ENCODE assay signal across 19 cellular contexts in genomic region chr1:171343727-171344472, GRCh38. TPM values are rescaled to one million over a fixed set of nuclear protein-coding genes. Genes with fewer than 3 reads are reported as not detected.
DNase-seq lines count a peak whose midpoint lies in the region; ATAC-seq, FAIRE-seq and TF ChIP-seq lines count a peak whose summit lies in the region.
"Had no signal": no experiment of that assay in that cellular context is flagged by ENCODE, and none has a peak within 500 bp of the region (broad histone marks: within the 10 kb centered on the region; RNA-seq: fewer than 3 reads in every experiment).

No MANE protein-coding gene starts in this region.

- H3K9me2 ChIP-seq in MM.1S (replicated peaks; ENCODE audit: insufficient read depth, low read length), result no peaks in the 10 kb centered on the region

- no peaks in the 10 kb centered on the region for H3K27me3 ChIP-seq in MG63
- H3K27me3 ChIP-seq in prostate gland (replicated peaks; ENCODE audit: insufficient read depth), result no peaks in the 10 kb centered on the region
- H3K27me3 ChIP-seq in MM.1S (replicated peaks; ENCODE audit: insufficient read depth, low read length), result no peaks in the 10 kb centered on the region
- H3K27me3 ChIP-seq: esophagus squamous epithelium, sigmoid colon had no signal

- no peaks in the 10 kb centered on the region for H3K27me3 Mint-ChIP-seq in activated T-cell treated with anti-CD3 and anti-CD28 coated beads, Interleukin-2, amount 50 U/mL, for 4 hours (ENCODE audit: low read depth)
- H3K27me3 Mint-ChIP-seq: activated naive CD8-positive, alpha-beta T cell treated with anti-CD3 and anti-CD28 coated beads, Interleukin-2, amount 50 U/mL, for 24 hours; naive thymus-derived CD4-positive, alpha-beta T cell had no signal

- no peak for TF ChIP-seq CTCF in prostate gland (IDR thresholded peaks at IDR 0.05)
- no peak for TF ChIP-seq CTCF in MM.1S (IDR thresholded peaks at IDR 0.05; ENCODE audit: low read length)

- H3K27ac ChIP-seq in prostate gland (no peak overlapping the region), MM.1S (ENCODE audit: low read length) (no peak overlapping the region)
- H3K27ac ChIP-seq: esophagus squamous epithelium, sigmoid colon had no signal

- WGBS in prostate gland, result 39% methylated on average over 5 of the region's 5 CpGs

- no peak overlapping the region for H3K4me3 ChIP-seq in MG63
- no peak overlapping the region for H3K4me3 ChIP-seq in prostate gland
- no peak overlapping the region for H3K4me3 ChIP-seq in MM.1S (ENCODE audit: low read length)
- H3K4me3 ChIP-seq: coronary artery, esophagus squamous epithelium, K562, sigmoid colon had no signal

- FAIRE-seq in islet of Langerhans (lab: Jason Lieb, UNC), result peak; percentile 33
- FAIRE-seq: K562 had no signal

- no peak overlapping the region for H2AFZ ChIP-seq in MM.1S (ENCODE audit: low read length)

- H3K4me1 ChIP-seq in prostate gland (replicated peaks), result peaks cover 6% of the 10 kb centered on the region
- H3K4me1 ChIP-seq in MM.1S (ENCODE audit: low read length), result no peaks in the 10 kb centered on the region
- H3K4me1 ChIP-seq: sigmoid colon had no signal

- no peaks in the 10 kb centered on the region for H4K20me1 ChIP-seq in MM.1S (ENCODE audit: insufficient read depth, low read length)

- no peaks in the 10 kb centered on the region for H3K36me3 ChIP-seq in MG63
- no peaks in the 10 kb centered on the region for H3K36me3 ChIP-seq in prostate gland
- no peaks in the 10 kb centered on the region for H3K36me3 ChIP-seq in MM.1S (replicated peaks; ENCODE audit: insufficient read depth, low read length)
- H3K36me3 ChIP-seq: esophagus squamous epithelium, sigmoid colon had no signal

- peaks cover 13% of the 10 kb centered on the region for H3K36me3 Mint-ChIP-seq in activated T-cell treated with anti-CD3 and anti-CD28 coated beads, Interleukin-2, amount 50 U/mL, for 4 hours (ENCODE audit: insufficient read depth)

- intact Hi-C loops in prostate gland (cut with DNase I) (no loop called here), posterior cingulate gyrus (cut with DNase I) (no loop called here)

- H3K9ac ChIP-seq in MM.1S (ENCODE audit: low read length), result no peak overlapping the region

- no peak for TF ChIP-seq POLR2A in prostate gland (IDR thresholded peaks at IDR 0.05)

- no peak overlapping the region for H3K4me3 Mint-ChIP-seq in activated T-cell treated with anti-CD3 and anti-CD28 coated beads, Interleukin-2, amount 50 U/mL, for 4 hours
- H3K4me3 Mint-ChIP-seq: activated naive CD8-positive, alpha-beta T cell treated with anti-CD3 and anti-CD28 coated beads, Interleukin-2, amount 50 U/mL, for 24 hours; CD8-positive, alpha-beta T cell; endodermal cell; naive thymus-derived CD4-positive, alpha-beta T cell had no signal

- peaks cover 9% of the 10 kb centered on the region for H3K9me3 Mint-ChIP-seq in activated T-cell treated with anti-CD3 and anti-CD28 coated beads, Interleukin-2, amount 50 U/mL, for 4 hours

- no peaks in the 10 kb centered on the region for H3K4me1 Mint-ChIP-seq in activated T-cell treated with anti-CD3 and anti-CD28 coated beads, Interleukin-2, amount 50 U/mL, for 4 hours (ENCODE audit: low read depth)
- H3K4me1 Mint-ChIP-seq: activated naive CD8-positive, alpha-beta T cell treated with anti-CD3 and anti-CD28 coated beads, Interleukin-2, amount 50 U/mL, for 24 hours; endodermal cell; naive thymus-derived CD4-positive, alpha-beta T cell had no signal

- no peaks in the 10 kb centered on the region for H3F3A ChIP-seq in MM.1S (ENCODE audit: insufficient read depth, low read length)

- peaks cover 11% of the 10 kb centered on the region for H3K9me3 ChIP-seq in MG63
- no peaks in the 10 kb centered on the region for H3K9me3 ChIP-seq in prostate gland
- H3K9me3 ChIP-seq in MM.1S (replicated peaks; ENCODE audit: insufficient read depth, low read length), result no peaks in the 10 kb centered on the region
- H3K9me3 ChIP-seq: esophagus squamous epithelium, sigmoid colon had no signal

- no peak for ATAC-seq in activated T-cell treated with anti-CD3 and anti-CD28 coated beads, Interleukin-2, amount 50 U/mL, for 4 hours
- ATAC-seq: activated naive CD8-positive, alpha-beta T cell treated with anti-CD3 and anti-CD28 coated beads, Interleukin-2, amount 50 U/mL, for 24 hours; CD8-positive, alpha-beta T cell; K562; naive thymus-derived CD4-positive, alpha-beta T cell had no signal

- peak; percentile 40 for DNase-seq in MG63
- peak; percentile 38 for DNase-seq in NCI-H774 (lab: John Stamatoyannopoulos, UW)
- peak; percentile 82 for DNase-seq in prostate gland (ENCODE audit: low spot score)
- DNase-seq in posterior cingulate gyrus, result no peak
- DNase-seq in MM.1S, result no peak
- no peak for DNase-seq in activated T-cell treated with anti-CD3 and anti-CD28 coated beads, Interleukin-2, amount 50 U/mL, for 4 hours
- DNase-seq: activated naive CD8-positive, alpha-beta T cell treated with anti-CD3 and anti-CD28 coated beads, Interleukin-2, amount 50 U/mL, for 24 hours; CD8-positive, alpha-beta T cell; DMS53; endodermal cell; esophagus squamous epithelium; HCEC 1CT; mesendoderm; naive thymus-derived CD4-positive, alpha-beta T cell; NCI-H2029; sigmoid colon had no signal

- H3K4me2 ChIP-seq in MM.1S (ENCODE audit: low read depth, low read length), result no peak overlapping the region

- H3K79me2 ChIP-seq in MM.1S (ENCODE audit: low read length), result no peaks in the 10 kb centered on the region

RNA-seq across cellular contexts. Expression of gene FMO4, which starts 29.9 kb away (rescaled TPM):
- 1.5 TPM in 1 of 2 replicates, not detected in the other for total RNA-seq in MG63 (2014; rRNA removed; shearing (Covaris generic); ENCODE audit: low replicate concordance)
- total RNA-seq in prostate gland, result 1 to 10 TPM; 6.7 to 7.1 TPM
- 1 to 10 TPM in 2 of 3 donors, under 1 TPM in 1; 0.83 to 1.8 (median 1.3) TPM for total RNA-seq in activated T-cell treated with anti-CD3 and anti-CD28 coated beads, Interleukin-2, amount 50 U/mL, for 4 hours

Comparison
In these comparisons a context has a peak if more than half of its experiments do, and no peak if none do; other contexts are left out.
1. DNase-seq: peak in MG63 (single experiment), NCI-H774 (single experiment) and prostate gland (single experiment); none in posterior cingulate gyrus (0 of 10), MM.1S (single experiment) and activated T-cell treated with anti-CD3 and anti-CD28 coated beads, Interleukin-2, amount 50 U/mL, for 4 hours (single experiment).